9 cellular contexts compared by ENCODE assay signal in genomic region chr5:140631063-140631462, GRCh38. TPM values are rescaled to one million over a fixed set of nuclear protein-coding genes. Genes with fewer than 3 reads are reported as not detected.
DNase-seq lines count a peak whose midpoint lies in the region; ATAC-seq and TF ChIP-seq lines count a peak whose summit lies in the region.
"Had no signal": no experiment of that assay in that cellular context is flagged by ENCODE, and none has a peak within 500 bp of the region (broad histone marks: within the 10 kb centered on the region; RNA-seq: fewer than 3 reads in every experiment).

No MANE protein-coding gene starts in this region.

- H3K4me1 Mint-ChIP-seq in natural killer cell treated with Interleukin-12 subunit alpha and Interleukin-12 subunit beta and Interleukin-15 and Interleukin-18, amount 100 ng/mL, for 72 hours (ENCODE audit: low read depth in 2 of 2): peaks cover 19 to 21% of the 10 kb centered on the region in 2 donors

- no peaks in the 10 kb centered on the region for H3K36me3 Mint-ChIP-seq in natural killer cell treated with Interleukin-12 subunit alpha and Interleukin-12 subunit beta and Interleukin-15 and Interleukin-18, amount 100 ng/mL, for 72 hours

- no peak for TF ChIP-seq POLR2A in vagina (IDR thresholded peaks at IDR 0.05)

- H3K9me3 ChIP-seq in vagina: no peaks in the 10 kb centered on the region
- peaks cover 10% of the 10 kb centered on the region for H3K9me3 ChIP-seq in HAP-1

- DNase-seq in Ammon's horn (ENCODE audit: low spot score): peak; percentile 38
- peak; percentile 17 for DNase-seq in GF-D8 (lab: John Stamatoyannopoulos, UW)
- DNase-seq in natural killer cell treated with Interleukin-12 subunit alpha and Interleukin-12 subunit beta and Interleukin-15 and Interleukin-18, amount 100 ng/mL, for 72 hours (ENCODE audit: low spot score): no peak
- DNase-seq in vagina (ENCODE audit: extremely low spot score in 2 of 2): no peak
- no peak for DNase-seq in HAP-1 (ENCODE audit: low spot score in 2 of 2)
- no peak for DNase-seq in left lobe of liver (ENCODE audit: low spot score)
- DNase-seq in stimulated activated CD4-positive, alpha-beta T cell treated with anti-CD3 and anti-CD28 coated beads, Interleukin-1b, Interleukin-23, amount 100 ng/mL, for 48 hours: no peak
- DNase-seq: NCI-H1694 treated with DMSO at 0.1 percent for 48 hours had no signal

- H3K27me3 ChIP-seq in vagina: no peaks in the 10 kb centered on the region
- H3K27me3 ChIP-seq in HAP-1 (ENCODE audit: low read depth): no peaks in the 10 kb centered on the region

- H3K27me3 Mint-ChIP-seq in natural killer cell treated with Interleukin-12 subunit alpha and Interleukin-12 subunit beta and Interleukin-15 and Interleukin-18, amount 100 ng/mL, for 72 hours: peaks cover 16 to 18% of the 10 kb centered on the region in 2 donors

- H3K27ac ChIP-seq in cingulate gyrus (ENCODE audit: low read depth, low read length) (peak overlapping the region; percentile 65), vagina (no peak overlapping the region)

- H3K27ac Mint-ChIP-seq in natural killer cell treated with Interleukin-12 subunit alpha and Interleukin-12 subunit beta and Interleukin-15 and Interleukin-18, amount 100 ng/mL, for 72 hours: no peak overlapping the region

- ATAC-seq in natural killer cell treated with Interleukin-12 subunit alpha and Interleukin-12 subunit beta and Interleukin-15 and Interleukin-18, amount 100 ng/mL, for 72 hours: no peak
- no peak for ATAC-seq in left lobe of liver

- no peak for TF ChIP-seq CTCF in vagina (IDR thresholded peaks at IDR 0.05)

- H3K4me1 ChIP-seq in vagina (peaks cover 25% of the 10 kb centered on the region), HAP-1 (no peaks in the 10 kb centered on the region)

- intact Hi-C loops in vagina (cut with DNase I): loop anchor here (10.0 kb wide), 1 partner anchor 66 kb away; the partner anchor contains the start of genes APBB3 and SLC35A4

- in situ Hi-C loops in HAP-1 (cut with MboI; ENCODE audit: low sequenced_read_pairs): loop anchor here (5.0 kb wide), 1 partner anchor 69 kb away; the partner anchor contains the start of genes APBB3 and SLC35A4

- H3K4me3 ChIP-seq in vagina: peak overlapping the region in 1 of 2 donors; percentile 55
- H3K4me3 ChIP-seq in HAP-1: no peak overlapping the region

- H3K9me3 Mint-ChIP-seq in natural killer cell treated with Interleukin-12 subunit alpha and Interleukin-12 subunit beta and Interleukin-15 and Interleukin-18, amount 100 ng/mL, for 72 hours: no peaks in the 10 kb centered on the region

- H3K4me3 Mint-ChIP-seq in natural killer cell treated with Interleukin-12 subunit alpha and Interleukin-12 subunit beta and Interleukin-15 and Interleukin-18, amount 100 ng/mL, for 72 hours: peak overlapping the region; percentile 39

- no peaks in the 10 kb centered on the region for H3K36me3 ChIP-seq in vagina
- no peaks in the 10 kb centered on the region for H3K36me3 ChIP-seq in HAP-1 (replicated peaks)

RNA-seq across cellular contexts. Expression of gene CD14, which starts 1.9 kb away (rescaled TPM):
- under 1 TPM; 0.92 to 1.00 TPM for total RNA-seq in natural killer cell treated with Interleukin-12 subunit alpha and Interleukin-12 subunit beta and Interleukin-15 and Interleukin-18, amount 100 ng/mL, for 72 hours
- 48.4 TPM for total RNA-seq in vagina
- 211 TPM for total RNA-seq in left lobe of liver

RNA-seq across cellular contexts. Expression of gene TMCO6, which starts 8.2 kb away (rescaled TPM):
- 10 to 100 TPM; 11.6 to 30.3 TPM for total RNA-seq in natural killer cell treated with Interleukin-12 subunit alpha and Interleukin-12 subunit beta and Interleukin-15 and Interleukin-18, amount 100 ng/mL, for 72 hours
- 16.5 TPM for total RNA-seq in vagina
- total RNA-seq in left lobe of liver: 15.6 TPM

RNA-seq across cellular contexts. Expression of gene NDUFA2, which starts 16.4 kb away (rescaled TPM):
- total RNA-seq in natural killer cell treated with Interleukin-12 subunit alpha and Interleukin-12 subunit beta and Interleukin-15 and Interleukin-18, amount 100 ng/mL, for 72 hours: 10 to 100 TPM; 56.2 to 56.8 TPM
- 61.6 TPM for total RNA-seq in vagina
- 50.5 TPM for total RNA-seq in left lobe of liver

RNA-seq across cellular contexts. Expression of gene IK, which starts 16.6 kb away (rescaled TPM):
- 10 to 100 TPM; 78.9 to 93.2 TPM for total RNA-seq in natural killer cell treated with Interleukin-12 subunit alpha and Interleukin-12 subunit beta and Interleukin-15 and Interleukin-18, amount 100 ng/mL, for 72 hours
- total RNA-seq in vagina (64.3 TPM), left lobe of liver (25.4 TPM)

RNA-seq across cellular contexts. Expression of gene WDR55, which starts 33.6 kb away (rescaled TPM):
- 10 to 100 TPM; 43.7 to 52.7 TPM for total RNA-seq in natural killer cell treated with Interleukin-12 subunit alpha and Interleukin-12 subunit beta and Interleukin-15 and Interleukin-18, amount 100 ng/mL, for 72 hours
- total RNA-seq in vagina (19.9 TPM), left lobe of liver (17.8 TPM)

Comparison
In these comparisons a context has a peak if more than half of its experiments do, and no peak if none do; other contexts are left out.
1. DNase-seq: peak in Ammon's horn (single experiment) and GF-D8 (single experiment); none in natural killer cell treated with Interleukin-12 subunit alpha and Interleukin-12 subunit beta and Interleukin-15 and Interleukin-18, amount 100 ng/mL, for 72 hours (single experiment), vagina (0 of 2), HAP-1 (0 of 2), left lobe of liver (single experiment) and stimulated activated CD4-positive, alpha-beta T cell treated with anti-CD3 and anti-CD28 coated beads, Interleukin-1b, Interleukin-23, amount 100 ng/mL, for 48 hours (single experiment).
2. RNA of gene CD14, which starts 1.9 kb away (total RNA-seq): 211 TPM in left lobe of liver (single experiment) and 48.4 TPM in vagina (single experiment); 0.92 to 1.00 TPM in natural killer cell treated with Interleukin-12 subunit alpha and Interleukin-12 subunit beta and Interleukin-15 and Interleukin-18, amount 100 ng/mL, for 72 hours; every median in the first group is over 10 times any median in the second.